Comparison of ENCODE assay signal across 1 cellular context in genomic region chr6:33768644-33769120, GRCh38.
TF ChIP-seq lines count a peak whose summit lies in the region.

No MANE protein-coding gene starts in this region.

TF ChIP-seq in HepG2, 621 proteins besides CTCF, POLR2A, EP300 and RAD21 (continued from another document):
- TF ChIP-seq ZNF574 (CRISPR knock-in tag; IDR thresholded peaks at IDR 0.05) (peak; percentile 21; the same call in 1 of the 2 replicates), ZNF335 (CRISPR knock-in tag; IDR thresholded peaks at IDR 0.05) (0 out of 2 replicates have a peak, but pooled peaks have one; percentile 27), PHF21A (CRISPR knock-in tag; IDR thresholded peaks at IDR 0.05) (0 out of 2 replicates have a peak, but pooled peaks have one; percentile 2)
